ENCODE assay signal across 28 cellular contexts in the genomic region with DNA sequence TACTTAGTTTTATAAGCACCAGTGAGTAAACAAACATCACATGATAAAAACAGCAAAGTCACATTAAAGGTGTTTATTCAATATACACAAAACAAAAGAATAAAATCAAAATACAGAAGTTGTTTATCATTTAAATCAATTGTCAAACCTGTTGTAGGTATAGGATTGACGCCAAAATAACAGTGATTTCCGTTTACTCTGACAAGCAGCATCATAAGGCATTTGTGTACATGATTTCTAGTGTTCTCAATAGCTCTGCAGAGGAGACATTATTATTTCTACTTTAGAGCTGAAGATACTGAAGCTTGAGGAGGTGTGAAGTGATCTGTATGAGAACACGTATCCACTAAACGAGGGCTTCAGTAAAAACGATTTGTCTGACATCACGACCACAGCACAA.
"Had no signal": no experiment of that assay in that cellular context is flagged by ENCODE, and none has a peak within 500 bp of the region (broad histone marks: within the 10 kb centered on the region; RNA-seq: fewer than 3 reads in every experiment).

No MANE protein-coding gene starts in this region.

- H3K9me3 ChIP-seq: colonic mucosa, esophagus muscularis mucosa, gastrocnemius medialis had no signal

- H3K27me3 ChIP-seq: colonic mucosa, dorsolateral prefrontal cortex, esophagus muscularis mucosa, esophagus squamous epithelium, foreskin keratinocyte, gastrocnemius medialis, gastroesophageal sphincter, heart left ventricle, heart right ventricle had no signal

- DNase-seq: colonic mucosa; cortex of kidney; dermis blood vessel endothelial cell; dorsolateral prefrontal cortex; effector CD4-positive, alpha-beta T cell; effector CD8-positive, alpha-beta T cell; effector memory CD4-positive, alpha-beta T cell; effector memory CD8-positive, alpha-beta T cell; endodermal cell; erythroblast; esophagus squamous epithelium; foreskin fibroblast; foreskin keratinocyte; foreskin melanocyte; gastrocnemius medialis; glutamatergic neuron; head of caudate nucleus; heart left ventricle; heart right ventricle had no signal

- ATAC-seq: effector memory CD8-positive, alpha-beta T cell; esophagus mucosa; foreskin keratinocyte; gastrocnemius medialis; gastroesophageal sphincter; heart left ventricle; heart right ventricle had no signal

- H3K36me3 ChIP-seq: colonic mucosa, esophagus muscularis mucosa, esophagus squamous epithelium, gastrocnemius medialis, gastroesophageal sphincter, heart left ventricle, heart right ventricle had no signal

- H3K4me3 ChIP-seq: colonic mucosa, coronary artery, dorsolateral prefrontal cortex, esophagus muscularis mucosa, esophagus squamous epithelium, gastrocnemius medialis, gastroesophageal sphincter, heart left ventricle, heart right ventricle had no signal

- FAIRE-seq: colon, endometrium, endothelial cell of umbilical vein, frontal cortex had no signal

- H3K27ac ChIP-seq: colonic mucosa, coronary artery, dorsolateral prefrontal cortex, epithelial cell of prostate, esophagus muscularis mucosa, esophagus squamous epithelium, foreskin keratinocyte, gastrocnemius medialis, gastroesophageal sphincter, heart left ventricle, heart right ventricle had no signal

- H3K4me1 ChIP-seq: colonic mucosa, esophagus muscularis mucosa, esophagus squamous epithelium, foreskin keratinocyte, gastrocnemius medialis, gastroesophageal sphincter, heart left ventricle, heart right ventricle had no signal
